Comparison of ENCODE assay signal across 28 cellular contexts in genomic region chr10:35909291-35909690, GRCh38.
DNase-seq lines count a peak whose midpoint lies in the region; TF ChIP-seq lines count a peak whose summit lies in the region.
"Had no signal": no experiment of that assay in that cellular context is flagged by ENCODE, and none has a peak within 500 bp of the region (broad histone marks: within the 10 kb centered on the region; RNA-seq: fewer than 3 reads in every experiment).

No MANE protein-coding gene starts in this region.

- peak overlapping the region; percentile 85 for H3K27ac Mint-ChIP-seq in chondrocyte (ENCODE audit: unreplicated experiment)
- H3K27ac Mint-ChIP-seq: activated T-helper 2 cell treated with anti-CD3 and anti-CD28 coated beads, Interferon-gamma antibody, Interleukin-2, Interleukin-4, amounts not matched to agents 10 μg/mL and 5 μg/mL and 100 μg/mL, durations not matched to agents 14 hours and 24 hours and 36 hours; stimulated activated memory B cell treated with anti-CD40 and anti-IgM and Interleukin-4, amounts not matched to agents 10 μg/mL and 1 μg/mL and 100 μg/mL, for 72 hours had no signal

- peaks cover 72% of the 10 kb centered on the region for H3K4me1 Mint-ChIP-seq in chondrocyte (ENCODE audit: low read depth)
- H3K4me1 Mint-ChIP-seq: stimulated activated memory B cell treated with anti-CD40 and anti-IgM and Interleukin-4, amounts not matched to agents 10 μg/mL and 1 μg/mL and 100 μg/mL, for 72 hours had no signal

- no peaks in the 10 kb centered on the region for H3K27me3 ChIP-seq in smooth muscle cell (ENCODE audit: low read depth)
- H3K27me3 ChIP-seq in tibial nerve, result no peaks in the 10 kb centered on the region
- H3K27me3 ChIP-seq: BLaER1 treated with 17β-estradiol and CSF1 and Interleukin-3, amounts not matched to agents 10 nM and 100 nM; brain microvascular endothelial cell; hepatocyte; neutrophil; suprapubic skin had no signal

- H3K27me3 Mint-ChIP-seq in chondrocyte (ENCODE audit: low read depth), result no peaks in the 10 kb centered on the region
- H3K27me3 Mint-ChIP-seq: stimulated activated memory B cell treated with anti-CD40 and anti-IgM and Interleukin-4, amounts not matched to agents 10 μg/mL and 1 μg/mL and 100 μg/mL, for 72 hours had no signal

- peaks cover 10% of the 10 kb centered on the region for H3K9me3 Mint-ChIP-seq in chondrocyte (ENCODE audit: low read depth)
- H3K9me3 Mint-ChIP-seq: activated T-helper 2 cell treated with anti-CD3 and anti-CD28 coated beads, Interferon-gamma antibody, Interleukin-2, Interleukin-4, amounts not matched to agents 10 μg/mL and 5 μg/mL and 100 μg/mL, durations not matched to agents 14 hours and 24 hours and 36 hours; stimulated activated memory B cell treated with anti-CD40 and anti-IgM and Interleukin-4, amounts not matched to agents 10 μg/mL and 1 μg/mL and 100 μg/mL, for 72 hours had no signal

- H3K4me3 ChIP-seq in mesodermal cell (ENCODE audit: extremely low read depth, insufficient read depth, low read length, poor library complexity, severe bottlenecking) (no peak overlapping the region), smooth muscle cell (no peak overlapping the region), tibial nerve (no peak overlapping the region)
- H3K4me3 ChIP-seq: BLaER1 treated with 17β-estradiol and CSF1 and Interleukin-3, amounts not matched to agents 10 nM and 100 nM; GM12878; hepatocyte; PC-9; psoas muscle; suprapubic skin had no signal

- no peak for TF ChIP-seq POLR2A in tibial nerve (IDR thresholded peaks at IDR 0.05)

- H3K36me3 ChIP-seq in mesodermal cell (ENCODE audit: control insufficient read depth, insufficient read depth, low read length) (no peaks in the 10 kb centered on the region), smooth muscle cell (ENCODE audit: low read depth) (no peaks in the 10 kb centered on the region), tibial nerve (no peaks in the 10 kb centered on the region)
- H3K36me3 ChIP-seq: BLaER1 treated with 17β-estradiol and CSF1 and Interleukin-3, amounts not matched to agents 10 nM and 100 nM; brain microvascular endothelial cell; neutrophil; suprapubic skin had no signal

- peak; percentile 35 for DNase-seq in NCI-H526 treated with DMSO at 0.1 percent for 48 hours (lab: John Stamatoyannopoulos, UW)
- no peak for DNase-seq in chondrocyte (ENCODE audit: low spot score)
- no peak for DNase-seq in smooth muscle cell (lab: John Stamatoyannopoulos, UW; ENCODE audit: unreplicated experiment)
- no peak for DNase-seq in RKO (ENCODE audit: low spot score)
- DNase-seq in activated CD4-positive, alpha-beta T cell treated with anti-CD3 and anti-CD28 coated beads for 1 hour, result no peak
- DNase-seq in NCI-H1105 treated with DMSO at 0.1 percent for 48 hours (lab: John Stamatoyannopoulos, UW), result no peak
- DNase-seq in tibial nerve (ENCODE audit: low spot score in 2 of 2), result no peak
- DNase-seq: activated CD4-positive, alpha-beta T cell treated with anti-CD3 and anti-CD28 coated beads for 4 hours; activated naive CD4-positive, alpha-beta T cell treated with anti-CD3 and anti-CD28 coated beads, Interleukin-2, amount 50 U/mL, for 16 hours; activated T-cell treated with anti-CD3 and anti-CD28 coated beads for 4 hours; brain microvascular endothelial cell; EL; H7; Kasumi-1; left colon; MV-4-11; NCI-H2107; PC-9; psoas muscle; SHP77 had no signal

- no peaks in the 10 kb centered on the region for H3K79me2 ChIP-seq in smooth muscle cell (ENCODE audit: low read depth)
- H3K79me2 ChIP-seq: hepatocyte had no signal

- no peaks in the 10 kb centered on the region for H4K20me1 ChIP-seq in smooth muscle cell (ENCODE audit: low read depth)
- H4K20me1 ChIP-seq: BLaER1 treated with 17β-estradiol and CSF1 and Interleukin-3, amounts not matched to agents 10 nM and 100 nM had no signal

- TF ChIP-seq CTCF in chondrocyte (IDR thresholded peaks at IDR 0.05) (no peak), smooth muscle cell (IDR thresholded peaks at IDR 0.05; ENCODE audit: borderline replicate concordance, insufficient read depth, poor library complexity, severe bottlenecking) (no peak), tibial nerve (IDR thresholded peaks at IDR 0.05) (no peak)

- no peak overlapping the region for H3K9ac ChIP-seq in smooth muscle cell (ENCODE audit: low read depth)
- H3K9ac ChIP-seq: BLaER1 treated with 17β-estradiol and CSF1 and Interleukin-3, amounts not matched to agents 10 nM and 100 nM had no signal

- peaks cover 70% of the 10 kb centered on the region for H3K4me1 ChIP-seq in mesodermal cell (ENCODE audit: control insufficient read depth, insufficient read depth, low read length, poor library complexity, severe bottlenecking)
- H3K4me1 ChIP-seq in smooth muscle cell (ENCODE audit: low read depth), result peaks cover 9% of the 10 kb centered on the region
- H3K4me1 ChIP-seq in tibial nerve, result peaks cover 0 to 15% (median 0%) of the 10 kb centered on the region in 4 donors
- H3K4me1 ChIP-seq: BLaER1 treated with 17β-estradiol and CSF1 and Interleukin-3, amounts not matched to agents 10 nM and 100 nM; psoas muscle had no signal

- no peak overlapping the region for H3K4me3 Mint-ChIP-seq in chondrocyte (ENCODE audit: unreplicated experiment)
- H3K4me3 Mint-ChIP-seq: stimulated activated memory B cell treated with anti-CD40 and anti-IgM and Interleukin-4, amounts not matched to agents 10 μg/mL and 1 μg/mL and 100 μg/mL, for 72 hours had no signal

- peak overlapping the region; percentile 16 for H3K27ac ChIP-seq in mesodermal cell (ENCODE audit: low read depth, low read length, severe bottlenecking)
- H3K27ac ChIP-seq in smooth muscle cell (ENCODE audit: low read depth), result peak overlapping the region; percentile 27
- H3K27ac ChIP-seq in tibial nerve, result no peak overlapping the region
- H3K27ac ChIP-seq: BLaER1 treated with 17β-estradiol and CSF1 and Interleukin-3, amounts not matched to agents 10 nM and 100 nM; hepatocyte; neutrophil; PC-9; psoas muscle; suprapubic skin had no signal

- TF ChIP-seq EP300 in tibial nerve (IDR thresholded peaks at IDR 0.05), result no peak

- no peak overlapping the region for H3K4me2 ChIP-seq in smooth muscle cell
- H3K4me2 ChIP-seq: BLaER1 treated with 17β-estradiol and CSF1 and Interleukin-3, amounts not matched to agents 10 nM and 100 nM; hepatocyte; PC-9 had no signal

- H3K9me3 ChIP-seq in mesodermal cell (ENCODE audit: control insufficient read depth, low read length), result peaks cover 6% of the 10 kb centered on the region
- H3K9me3 ChIP-seq in smooth muscle cell (replicated peaks; ENCODE audit: low read depth), result no peaks in the 10 kb centered on the region
- H3K9me3 ChIP-seq in tibial nerve, result no peaks in the 10 kb centered on the region
- H3K9me3 ChIP-seq: neutrophil, psoas muscle, suprapubic skin had no signal

- WGBS in mesodermal cell (ENCODE audit: insufficient coverage in 2 of 2), 2 experiments, result 9 to 42% methylated on average over 4 to 6 of the region's 6 CpGs
- WGBS in smooth muscle cell (ENCODE audit: low lambda C conversion rate), result 21% methylated on average over 6 of the region's 6 CpGs
- WGBS in tibial nerve, 2 donors, result 65 to 71% methylated on average over 6 of the region's 6 CpGs

- peak overlapping the region; percentile 8 for H2AFZ ChIP-seq in smooth muscle cell (ENCODE audit: low read depth)
- H2AFZ ChIP-seq: hepatocyte, PC-9 had no signal

- no peaks in the 10 kb centered on the region for H3F3A ChIP-seq in smooth muscle cell (ENCODE audit: low read depth)

- peaks cover 3% of the 10 kb centered on the region for H3K36me3 Mint-ChIP-seq in chondrocyte (ENCODE audit: low read depth)
- H3K36me3 Mint-ChIP-seq: stimulated activated memory B cell treated with anti-CD40 and anti-IgM and Interleukin-4, amounts not matched to agents 10 μg/mL and 1 μg/mL and 100 μg/mL, for 72 hours had no signal

Comparison
In these comparisons a context has a peak if more than half of its experiments do, and no peak if none do; other contexts are left out.
1. H3K27ac ChIP-seq: peak in mesodermal cell (single experiment) and smooth muscle cell (single experiment); none in tibial nerve (0 of 4).